ENCODE assay signal across 1 cellular context in genomic region chr1:41758904-41759548, GRCh38.
TF ChIP-seq lines count a peak whose summit lies in the region.

No MANE protein-coding gene starts in this region.

TF ChIP-seq in GM23338, 12 proteins besides CTCF, POLR2A, EP300 and RAD21 (continued from another document):
- TF ChIP-seq, protein P1, sequence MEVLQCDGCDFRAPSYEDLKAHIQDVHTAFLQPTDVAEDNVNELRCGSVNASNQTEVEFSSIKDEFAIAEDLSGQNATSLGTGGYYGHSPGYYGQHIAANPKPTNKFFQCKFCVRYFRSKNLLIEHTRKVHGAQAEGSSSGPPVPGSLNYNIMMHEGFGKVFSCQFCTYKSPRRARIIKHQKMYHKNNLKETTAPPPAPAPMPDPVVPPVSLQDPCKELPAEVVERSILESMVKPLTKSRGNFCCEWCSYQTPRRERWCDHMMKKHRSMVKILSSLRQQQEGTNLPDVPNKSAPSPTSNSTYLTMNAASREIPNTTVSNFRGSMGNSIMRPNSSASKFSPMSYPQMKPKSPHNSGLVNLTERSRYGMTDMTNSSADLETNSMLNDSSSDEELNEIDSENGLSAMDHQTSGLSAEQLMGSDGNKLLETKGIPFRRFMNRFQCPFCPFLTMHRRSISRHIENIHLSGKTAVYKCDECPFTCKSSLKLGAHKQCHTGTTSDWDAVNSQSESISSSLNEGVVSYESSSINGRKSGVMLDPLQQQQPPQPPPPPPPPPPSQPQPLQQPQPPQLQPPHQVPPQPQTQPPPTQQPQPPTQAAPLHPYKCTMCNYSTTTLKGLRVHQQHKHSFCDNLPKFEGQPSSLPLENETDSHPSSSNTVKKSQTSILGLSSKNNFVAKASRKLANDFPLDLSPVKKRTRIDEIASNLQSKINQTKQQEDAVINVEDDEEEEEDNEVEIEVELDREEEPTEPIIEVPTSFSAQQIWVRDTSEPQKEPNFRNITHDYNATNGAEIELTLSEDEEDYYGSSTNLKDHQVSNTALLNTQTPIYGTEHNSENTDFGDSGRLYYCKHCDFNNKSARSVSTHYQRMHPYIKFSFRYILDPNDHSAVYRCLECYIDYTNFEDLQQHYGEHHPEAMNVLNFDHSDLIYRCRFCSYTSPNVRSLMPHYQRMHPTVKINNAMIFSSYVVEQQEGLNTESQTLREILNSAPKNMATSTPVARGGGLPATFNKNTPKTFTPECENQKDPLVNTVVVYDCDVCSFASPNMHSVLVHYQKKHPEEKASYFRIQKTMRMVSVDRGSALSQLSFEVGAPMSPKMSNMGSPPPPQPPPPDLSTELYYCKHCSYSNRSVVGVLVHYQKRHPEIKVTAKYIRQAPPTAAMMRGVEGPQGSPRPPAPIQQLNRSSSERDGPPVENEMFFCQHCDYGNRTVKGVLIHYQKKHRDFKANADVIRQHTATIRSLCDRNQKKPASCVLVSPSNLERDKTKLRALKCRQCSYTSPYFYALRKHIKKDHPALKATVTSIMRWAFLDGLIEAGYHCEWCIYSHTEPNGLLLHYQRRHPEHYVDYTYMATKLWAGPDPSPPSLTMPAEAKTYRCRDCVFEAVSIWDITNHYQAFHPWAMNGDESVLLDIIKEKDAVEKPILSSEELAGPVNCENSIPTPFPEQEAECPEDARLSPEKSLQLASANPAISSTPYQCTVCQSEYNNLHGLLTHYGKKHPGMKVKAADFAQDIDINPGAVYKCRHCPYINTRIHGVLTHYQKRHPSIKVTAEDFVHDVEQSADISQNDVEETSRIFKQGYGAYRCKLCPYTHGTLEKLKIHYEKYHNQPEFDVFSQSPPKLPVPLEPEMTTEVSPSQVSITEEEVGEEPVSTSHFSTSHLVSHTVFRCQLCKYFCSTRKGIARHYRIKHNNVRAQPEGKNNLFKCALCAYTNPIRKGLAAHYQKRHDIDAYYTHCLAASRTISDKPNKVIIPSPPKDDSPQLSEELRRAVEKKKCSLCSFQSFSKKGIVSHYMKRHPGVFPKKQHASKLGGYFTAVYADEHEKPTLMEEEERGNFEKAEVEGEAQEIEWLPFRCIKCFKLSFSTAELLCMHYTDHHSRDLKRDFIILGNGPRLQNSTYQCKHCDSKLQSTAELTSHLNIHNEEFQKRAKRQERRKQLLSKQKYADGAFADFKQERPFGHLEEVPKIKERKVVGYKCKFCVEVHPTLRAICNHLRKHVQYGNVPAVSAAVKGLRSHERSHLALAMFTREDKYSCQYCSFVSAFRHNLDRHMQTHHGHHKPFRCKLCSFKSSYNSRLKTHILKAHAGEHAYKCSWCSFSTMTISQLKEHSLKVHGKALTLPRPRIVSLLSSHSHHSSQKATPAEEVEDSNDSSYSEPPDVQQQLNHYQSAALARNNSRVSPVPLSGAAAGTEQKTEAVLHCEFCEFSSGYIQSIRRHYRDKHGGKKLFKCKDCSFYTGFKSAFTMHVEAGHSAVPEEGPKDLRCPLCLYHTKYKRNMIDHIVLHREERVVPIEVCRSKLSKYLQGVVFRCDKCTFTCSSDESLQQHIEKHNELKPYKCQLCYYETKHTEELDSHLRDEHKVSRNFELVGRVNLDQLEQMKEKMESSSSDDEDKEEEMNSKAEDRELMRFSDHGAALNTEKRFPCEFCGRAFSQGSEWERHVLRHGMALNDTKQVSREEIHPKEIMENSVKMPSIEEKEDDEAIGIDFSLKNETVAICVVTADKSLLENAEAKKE (CRISPR knock-in tag; IDR thresholded peaks at IDR 0.05), result no peak
- no peak for TF ChIP-seq ETS1 (IDR thresholded peaks at IDR 0.05)
- TF ChIP-seq EZH2phosphoT487 (IDR thresholded peaks at IDR 0.05; ENCODE audit: unreplicated experiment), result no peak
- no peak for TF ChIP-seq CREB1 (CRISPR knock-in tag; IDR thresholded peaks at IDR 0.05; ENCODE audit: low read depth)
- TF ChIP-seq NANOG (IDR thresholded peaks at IDR 0.05; ENCODE audit: borderline replicate concordance), result no peak
